In the genomic region with DNA sequence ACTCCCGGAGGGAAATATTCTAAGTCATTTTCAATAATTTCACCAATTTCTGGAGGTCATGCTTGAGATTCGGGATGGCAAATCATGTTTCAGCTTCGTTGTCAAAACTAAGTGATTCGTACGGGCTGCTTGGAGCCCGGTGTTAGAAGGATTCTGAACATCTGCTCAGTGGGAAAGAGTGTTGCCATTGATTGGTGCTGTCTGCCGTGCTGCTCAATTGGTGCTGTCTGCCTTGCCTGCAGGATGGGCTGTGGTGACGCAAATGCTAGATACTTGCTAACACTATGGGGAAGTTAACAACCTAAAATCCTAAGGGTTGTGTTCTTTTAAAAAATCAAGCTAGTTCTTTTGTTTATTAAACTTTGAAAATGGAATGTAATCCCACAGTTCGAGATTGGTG, we compare ENCODE assay signal across 14 cellular contexts. TPM values are rescaled to one million over a fixed set of nuclear protein-coding genes. Genes with fewer than 3 reads are reported as not detected.
A peak's percentile ranks its signal among the peaks of the same experiment; 100 is the strongest.
DNase-seq lines count a peak whose midpoint lies in the region; ATAC-seq and TF ChIP-seq lines count a peak whose summit lies in the region.
"Had no signal": no experiment of that assay in that cellular context is flagged by ENCODE, and none has a peak within 500 bp of the region (broad histone marks: within the 10 kb centered on the region; RNA-seq: fewer than 3 reads in every experiment).

No MANE protein-coding gene starts in this region.

- in situ Hi-C loops in Panc1 (cut with HindIII; ENCODE audit: low pct_unique_long_range_greater_than_20kb, low sequenced_read_pairs) = no loop called here
- in situ Hi-C loops in T47D (cut with HindIII; ENCODE audit: low pct_unique_long_range_greater_than_20kb, low sequenced_read_pairs) = no loop called here

- peaks cover 22% of the 10 kb centered on the region for H3K27me3 Mint-ChIP-seq in activated CD4-positive, alpha-beta memory T cell treated with anti-CD3 and anti-CD28 coated beads, Interleukin-2, amount 10 ng/mL, durations not matched to agents 7 days and 5 days

- peak overlapping the region; percentile 13 to 47; a peak in 3 of 4 replicates for H3K4me3 ChIP-seq in Panc1 (ENCODE audit: low read depth in 2 of 2, low read length in 2 of 2)
- H3K4me3 ChIP-seq: adrenal gland, smooth muscle cell had no signal

- BruUV-seq in Panc1 (replicated peaks; lab: Mats Ljungman, UMichigan) = no TSS peak

- H3K36me3 ChIP-seq in Panc1 (ENCODE audit: control insufficient read depth, insufficient read depth, low read length) = no peaks in the 10 kb centered on the region
- H3K36me3 ChIP-seq: adrenal gland had no signal

- peaks cover 7% of the 10 kb centered on the region; the same call in 1 of the 2 replicates for H3K4me1 ChIP-seq in Panc1 (ENCODE audit: control insufficient read depth, insufficient read depth, low read length)
- H3K4me1 ChIP-seq: adrenal gland had no signal

- H3K4me1 Mint-ChIP-seq in activated CD4-positive, alpha-beta memory T cell treated with anti-CD3 and anti-CD28 coated beads, Interleukin-2, amount 10 ng/mL, durations not matched to agents 7 days and 5 days = no peaks in the 10 kb centered on the region

- no peaks in the 10 kb centered on the region for H3K9me3 Mint-ChIP-seq in activated CD4-positive, alpha-beta memory T cell treated with anti-CD3 and anti-CD28 coated beads, Interleukin-2, amount 10 ng/mL, durations not matched to agents 7 days and 5 days

- intact Hi-C loops in Panc1 (cut with micrococcal nuclease; ENCODE audit: unreplicated experiment) = no loop called here

- POLR2A ChIA-PET in Panc1 (lab: Charles Lee) = interaction anchor here (0.5 kb wide), 1 partner anchor 46 kb away, joined by 4 read pairs; no protein-coding TSS in a partner anchor
- POLR2A ChIA-PET in activated CD4-positive, alpha-beta memory T cell treated with anti-CD3 and anti-CD28 coated beads, Interleukin-2, amount 10 ng/mL, durations not matched to agents 7 days and 5 days (lab: Charles Lee) = no interaction called here

- CTCF ChIA-PET in Panc1 (lab: Charles Lee) = interaction anchor here (0.5 kb wide), 1 partner anchor 11 kb away, joined by 3 read pairs; no protein-coding TSS in a partner anchor
- CTCF ChIA-PET in activated CD4-positive, alpha-beta memory T cell treated with anti-CD3 and anti-CD28 coated beads, Interleukin-2, amount 10 ng/mL, durations not matched to agents 7 days and 5 days (lab: Charles Lee) = interaction anchor here (1.5 kb wide), 1 partner anchor 85 kb away, joined by 3 read pairs; no protein-coding TSS in a partner anchor

- H3K27ac Mint-ChIP-seq in activated CD4-positive, alpha-beta memory T cell treated with anti-CD3 and anti-CD28 coated beads, Interleukin-2, amount 10 ng/mL, durations not matched to agents 7 days and 5 days = no peak overlapping the region
- H3K27ac Mint-ChIP-seq: naive B cell had no signal

- no peak overlapping the region for H3K4me3 Mint-ChIP-seq in activated CD4-positive, alpha-beta memory T cell treated with anti-CD3 and anti-CD28 coated beads, Interleukin-2, amount 10 ng/mL, durations not matched to agents 7 days and 5 days

- H3K27ac ChIP-seq in Panc1 (ENCODE audit: low read length) = 0 out of 2 replicates have a peak overlapping the region, but pooled peaks have one; percentile 25
- H3K27ac ChIP-seq: 22Rv1, adrenal gland had no signal

- no peaks in the 10 kb centered on the region for H3K27me3 ChIP-seq in Panc1 (ENCODE audit: control insufficient read depth, insufficient read depth, low read length)

- peak; percentile 27 for DNase-seq in DMS 273 (lab: John Stamatoyannopoulos, UW; ENCODE audit: unreplicated experiment)
- DNase-seq in DMS 273 treated with DMSO at 0.1 percent for 48 hours (lab: John Stamatoyannopoulos, UW) = no peak
- no peak for DNase-seq in Panc1 (ENCODE audit: low read depth, low spot score)
- DNase-seq in T47D (ENCODE audit: low read depth in 1 of 2, low spot score in 1 of 2) = peak; percentile 40 to 44
- DNase-seq in putamen (ENCODE audit: low spot score) = peak; percentile 34
- DNase-seq in activated CD4-positive, alpha-beta memory T cell treated with anti-CD3 and anti-CD28 coated beads, Interleukin-2, amount 10 ng/mL, durations not matched to agents 7 days and 5 days = no peak
- no peak for DNase-seq in mesenteric fat pad (ENCODE audit: low spot score)
- DNase-seq in NCI-H1105 treated with DMSO at 0.1 percent for 48 hours (lab: John Stamatoyannopoulos, UW) = no peak
- DNase-seq: adrenal gland, DMS53, naive B cell had no signal

- ATAC-seq in Panc1 = peak; percentile 82

- no peak for TF ChIP-seq CTCF in Panc1 (IDR thresholded peaks at IDR 0.05)

- H3K9me3 ChIP-seq in Panc1 (ENCODE audit: control insufficient read depth, insufficient read depth, low read depth, low read length) = no peaks in the 10 kb centered on the region
- H3K9me3 ChIP-seq: adrenal gland had no signal

- no peaks in the 10 kb centered on the region for H3K36me3 Mint-ChIP-seq in activated CD4-positive, alpha-beta memory T cell treated with anti-CD3 and anti-CD28 coated beads, Interleukin-2, amount 10 ng/mL, durations not matched to agents 7 days and 5 days (ENCODE audit: low read depth)

RNA-seq across cellular contexts. Expression of gene CACNG8, which starts 17.3 kb away (rescaled TPM):
- total RNA-seq in Panc1 (2021; ENCODE audit: unreplicated experiment) (17.7 TPM), mesenteric fat pad (not detected)
- polyA plus RNA-seq in Panc1 (2012; ENCODE audit: insufficient read length) = 16.0 TPM
- total RNA-seq in activated CD4-positive, alpha-beta memory T cell treated with anti-CD3 and anti-CD28 coated beads, Interleukin-2, amount 10 ng/mL, durations not matched to agents 7 days and 5 days = under 1 TPM in 1 of 2 experiments, not detected in 1; 0.05 TPM
- total RNA-seq: T-helper 1 cell treated with Interleukin-12 subunit alpha and Interleukin-12 subunit beta and Interleukin-4 antibody, amounts not matched to agents 30 ng/mL and 1 ng/mL, for 36 hours had no signal

RNA-seq across cellular contexts. Expression of gene CACNG7, which starts 36.4 kb away (rescaled TPM):
- total RNA-seq in Panc1 (2021; ENCODE audit: unreplicated experiment) = 7.7 TPM
- 50.5 TPM for polyA plus RNA-seq in Panc1 (2012; ENCODE audit: insufficient read length)
- not detected for total RNA-seq in activated CD4-positive, alpha-beta memory T cell treated with anti-CD3 and anti-CD28 coated beads, Interleukin-2, amount 10 ng/mL, durations not matched to agents 7 days and 5 days
- total RNA-seq in mesenteric fat pad = not detected
- total RNA-seq: T-helper 1 cell treated with Interleukin-12 subunit alpha and Interleukin-12 subunit beta and Interleukin-4 antibody, amounts not matched to agents 30 ng/mL and 1 ng/mL, for 36 hours had no signal

RNA-seq across cellular contexts. Expression of gene CACNG6, which starts 46.0 kb away (rescaled TPM):
- total RNA-seq in Panc1 (2021; ENCODE audit: unreplicated experiment) (14.6 TPM), mesenteric fat pad (not detected)
- 20.6 TPM for polyA plus RNA-seq in Panc1 (2012; ENCODE audit: insufficient read length)
- total RNA-seq in activated CD4-positive, alpha-beta memory T cell treated with anti-CD3 and anti-CD28 coated beads, Interleukin-2, amount 10 ng/mL, durations not matched to agents 7 days and 5 days = not detected
- total RNA-seq: adrenal gland; T-helper 1 cell treated with Interleukin-12 subunit alpha and Interleukin-12 subunit beta and Interleukin-4 antibody, amounts not matched to agents 30 ng/mL and 1 ng/mL, for 36 hours had no signal
- polyA plus RNA-seq: adrenal gland, smooth muscle cell had no signal

Comparison
In these comparisons a context has a peak if more than half of its experiments do, and no peak if none do; other contexts are left out.
1. DNase-seq: peak in DMS 273 (single experiment), T47D (2 of 2) and putamen (single experiment); none in DMS 273 treated with DMSO at 0.1 percent for 48 hours (single experiment), Panc1 (single experiment), activated CD4-positive, alpha-beta memory T cell treated with anti-CD3 and anti-CD28 coated beads, Interleukin-2, amount 10 ng/mL, durations not matched to agents 7 days and 5 days (single experiment), mesenteric fat pad (single experiment) and NCI-H1105 treated with DMSO at 0.1 percent for 48 hours (single experiment).
2. RNA of gene CACNG8, which starts 17.3 kb away (total RNA-seq): 17.7 TPM in Panc1 (single experiment); 0.05 TPM in activated CD4-positive, alpha-beta memory T cell treated with anti-CD3 and anti-CD28 coated beads, Interleukin-2, amount 10 ng/mL, durations not matched to agents 7 days and 5 days and not detected in mesenteric fat pad (single experiment); every median in the first group is over 10 times any median in the second.
3. RNA of gene CACNG6, which starts 46.0 kb away (total RNA-seq): 14.6 TPM in Panc1 (single experiment); not detected in activated CD4-positive, alpha-beta memory T cell treated with anti-CD3 and anti-CD28 coated beads, Interleukin-2, amount 10 ng/mL, durations not matched to agents 7 days and 5 days and not detected in mesenteric fat pad (single experiment); every median in the first group is over 10 times any median in the second.